In genomic region chr18:13374096-13374467, GRCh38 we compare ENCODE assay signal across 12 cellular contexts.
"Had no signal": no experiment of that assay in that cellular context is flagged by ENCODE, and none has a peak within 500 bp of the region (broad histone marks: within the 10 kb centered on the region; RNA-seq: fewer than 3 reads in every experiment).

No MANE protein-coding gene starts in this region.

- ATAC-seq: activated CD4-positive, CD25-positive, alpha-beta regulatory T cell treated with anti-CD3 and anti-CD28 coated beads, Interleukin-2, amount 50 U/mL, for 24 hours; activated naive CD4-positive, alpha-beta T cell treated with anti-CD3 and anti-CD28 coated beads, Interleukin-2, amount 50 U/mL, for 72 hours; gastrocnemius medialis had no signal

- DNase-seq: activated CD4-positive, alpha-beta T cell treated with anti-CD3 and anti-CD28 coated beads, Interleukin-2, amount 50 U/mL, for 48 hours; effector CD8-positive, alpha-beta T cell; gastrocnemius medialis; heart right ventricle; nephron progenitor cell; stimulated activated CD4-positive, alpha-beta T cell treated with anti-CD3 and anti-CD28 coated beads, Interleukin-4, amount 100 ng/mL, for 1 hour; stimulated activated CD8-positive, alpha-beta memory T cell treated with anti-CD3 and anti-CD28 coated beads, Interleukin-4, amount 100 ng/mL, for 48 hours; testis had no signal

- H3K36me3 Mint-ChIP-seq: activated naive CD4-positive, alpha-beta T cell treated with anti-CD3 and anti-CD28 coated beads, Interleukin-2, amount 50 U/mL, for 72 hours had no signal

- H3K27me3 ChIP-seq: gastrocnemius medialis, heart right ventricle, testis had no signal

- H3K4me3 Mint-ChIP-seq: nephron progenitor cell; stimulated activated naive CD8-positive, alpha-beta T cell treated with anti-CD3 and anti-CD28 coated beads, Interleukin-15, Interleukin-2, amounts not matched to agents 100 ng/mL and 50 ng/mL, for 24 hours had no signal

- H3K9me3 ChIP-seq: gastrocnemius medialis, heart right ventricle, testis had no signal

- H3K27me3 Mint-ChIP-seq: stimulated activated naive CD8-positive, alpha-beta T cell treated with anti-CD3 and anti-CD28 coated beads, Interleukin-15, Interleukin-2, amounts not matched to agents 100 ng/mL and 50 ng/mL, for 24 hours had no signal

- H3K9me3 Mint-ChIP-seq: activated naive CD4-positive, alpha-beta T cell treated with anti-CD3 and anti-CD28 coated beads, Interleukin-2, amount 50 U/mL, for 72 hours; nephron progenitor cell; stimulated activated naive CD8-positive, alpha-beta T cell treated with anti-CD3 and anti-CD28 coated beads, Interleukin-15, Interleukin-2, amounts not matched to agents 100 ng/mL and 50 ng/mL, for 24 hours had no signal

- H3K4me1 ChIP-seq: testis had no signal

- H3K27ac ChIP-seq: epithelial cell of prostate, testis had no signal

- H3K27ac Mint-ChIP-seq: nephron progenitor cell; stimulated activated naive CD8-positive, alpha-beta T cell treated with anti-CD3 and anti-CD28 coated beads, Interleukin-15, Interleukin-2, amounts not matched to agents 100 ng/mL and 50 ng/mL, for 24 hours had no signal

- H3K36me3 ChIP-seq: gastrocnemius medialis, heart right ventricle had no signal

- H3K4me3 ChIP-seq: gastrocnemius medialis, heart right ventricle, testis had no signal
